Comparison of ENCODE assay signal across 8 cellular contexts in genomic region chr15:72473670-72474465, GRCh38. TPM values are rescaled to one million over a fixed set of nuclear protein-coding genes. Genes with fewer than 3 reads are reported as not detected.
DNase-seq lines count a peak whose midpoint lies in the region; ATAC-seq, FAIRE-seq and TF ChIP-seq lines count a peak whose summit lies in the region.

A gene with protein sequence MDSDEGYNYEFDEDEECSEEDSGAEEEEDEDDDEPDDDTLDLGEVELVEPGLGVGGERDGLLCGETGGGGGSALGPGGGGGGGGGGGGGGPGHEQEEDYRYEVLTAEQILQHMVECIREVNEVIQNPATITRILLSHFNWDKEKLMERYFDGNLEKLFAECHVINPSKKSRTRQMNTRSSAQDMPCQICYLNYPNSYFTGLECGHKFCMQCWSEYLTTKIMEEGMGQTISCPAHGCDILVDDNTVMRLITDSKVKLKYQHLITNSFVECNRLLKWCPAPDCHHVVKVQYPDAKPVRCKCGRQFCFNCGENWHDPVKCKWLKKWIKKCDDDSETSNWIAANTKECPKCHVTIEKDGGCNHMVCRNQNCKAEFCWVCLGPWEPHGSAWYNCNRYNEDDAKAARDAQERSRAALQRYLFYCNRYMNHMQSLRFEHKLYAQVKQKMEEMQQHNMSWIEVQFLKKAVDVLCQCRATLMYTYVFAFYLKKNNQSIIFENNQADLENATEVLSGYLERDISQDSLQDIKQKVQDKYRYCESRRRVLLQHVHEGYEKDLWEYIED (plus strand): TSS chr15:72474330. CDS start chr15:72474640, 310 bp downstream.

- H3K4me3 ChIP-seq in AG04450 (ENCODE audit: low read depth, low read length): peak within 1 kb of the TSS; percentile 91
- peak within 1 kb of the TSS; percentile 86 for H3K4me3 ChIP-seq in WI38 (ENCODE audit: low read depth, low read length)
- H3K4me3 ChIP-seq in bronchial epithelial cell (ENCODE audit: low read depth, low read length): peak within 1 kb of the TSS; percentile 78

- CTCF ChIA-PET in AG04450 (lab: Charles Lee): interaction anchor here (0.9 to 1.5 kb wide), 8 partner anchors 9 to 247 kb away, joined by 3 to 10 read pairs (median 3); no protein-coding TSS in a partner anchor

- POLR2A ChIA-PET in AG04450 (lab: Yijun Ruan, JAX): interaction anchor here (0.6 to 1.5 kb wide), 5 partner anchors 11 to 262 kb away, joined by 4 to 9 read pairs (median 4); partner anchors contain the start of gene HEXA

- TF ChIP-seq CTCF in AG04450 (IDR thresholded peaks at IDR 0.05; ENCODE audit: low read depth, low read length) (peak; percentile 56), WI38 (IDR thresholded peaks at IDR 0.05; ENCODE audit: low read depth, low read length) (0 out of 2 replicates have a peak, but pooled peaks have one; percentile 26), bronchial epithelial cell (IDR thresholded peaks at IDR 0.05; ENCODE audit: insufficient read depth, low read length, severe bottlenecking) (peak; percentile 44)

- H3K36me3 ChIP-seq in bronchial epithelial cell (ENCODE audit: control insufficient read depth, insufficient read depth, low read length): peaks cover 2% of the 10 kb centered on the region

- no peak for FAIRE-seq in bronchial epithelial cell (lab: Jason Lieb, UNC)

- H3K27me3 ChIP-seq in AG04450 (ENCODE audit: control insufficient read depth, insufficient read depth, low read length) (no peaks in the 10 kb centered on the region), bronchial epithelial cell (ENCODE audit: control insufficient read depth, insufficient read depth, low read length) (no peaks in the 10 kb centered on the region)

- peak within 1 kb of the TSS; percentile 100 for H3K27ac ChIP-seq in AG04450 (ENCODE audit: low read depth, low read length)

- DNase-seq in AG04450 (ENCODE audit: low read depth, low spot score) (peak; percentile 86), NCI-H2196 (lab: John Stamatoyannopoulos, UW; ENCODE audit: unreplicated experiment) (peak; percentile 86), bronchial epithelial cell (ENCODE audit: low read depth) (peak; percentile 94), iPS-NIHi7 (ENCODE audit: extremely low spot score) (peak; percentile 91), smooth muscle cell of the brain vasculature (ENCODE audit: low read depth, low spot score) (peak; percentile 91)

- H3K9me3 ChIP-seq in AG04450 (ENCODE audit: control insufficient read depth, insufficient read depth, low read length): 0 out of 2 replicates have a peak, but pooled peaks cover 2% of the 10 kb centered on the region

- ATAC-seq in GM18868 (IDR thresholded peaks at IDR 0.05; ENCODE audit: unreplicated experiment) (peak; percentile 83), HG03108 (IDR thresholded peaks at IDR 0.05; ENCODE audit: unreplicated experiment) (peak; percentile 82)

RNA-seq across cellular contexts. Expression of the gene that starts here (rescaled TPM):
- polyA plus RNA-seq in AG04450 (2011; rRNA removed): 85.8 and 90.4 TPM in 2 replicates
- 142 and 165 TPM in 2 replicates for polyA minus RNA-seq in AG04450 (2011; rRNA and poly(A)+ RNA removed)
- 24.7 and 41.7 TPM in 2 replicates for total RNA-seq in bronchial epithelial cell

Comparison
In these comparisons a context has a peak if more than half of its experiments do, and no peak if none do; other contexts are left out.
1. Peak in every context shown above with its lines: DNase-seq, ATAC-seq, H3K4me3 ChIP-seq and H3K27ac ChIP-seq.